ENCODE assay signal across 8 cellular contexts in the genomic region with DNA sequence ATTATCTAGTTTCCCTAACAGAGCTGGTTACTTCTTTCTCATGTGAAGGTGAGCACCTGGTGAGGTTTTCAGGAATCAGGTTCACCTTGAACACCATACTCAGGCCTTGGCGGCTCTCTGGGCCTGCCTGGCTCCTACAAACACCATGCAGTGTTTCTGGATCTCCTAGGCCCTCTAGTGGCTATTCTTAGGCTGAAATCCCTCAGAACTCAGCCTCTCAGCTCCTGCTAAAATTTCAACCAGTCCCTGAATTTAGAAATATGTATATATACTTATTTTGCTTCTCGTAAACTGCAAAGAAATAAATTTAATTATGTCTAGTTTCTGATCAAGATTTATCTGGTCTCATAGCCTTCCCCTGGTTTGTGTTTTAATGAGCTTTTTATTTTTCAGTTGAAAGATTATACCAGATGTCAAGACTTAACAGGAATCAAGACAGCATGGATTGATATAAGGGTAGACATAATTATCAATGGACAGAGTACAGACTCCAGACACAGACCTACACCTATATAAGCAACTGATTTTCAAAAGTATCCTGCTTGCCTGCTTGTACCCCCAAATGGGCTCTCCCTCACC. TPM values are rescaled to one million over a fixed set of nuclear protein-coding genes. Genes with fewer than 3 reads are reported as not detected.
DNase-seq lines count a peak whose midpoint lies in the region; ATAC-seq and TF ChIP-seq lines count a peak whose summit lies in the region.

No MANE protein-coding gene starts in this region.

- CTCF ChIA-PET in activated CD8-positive, alpha-beta T cell treated with anti-CD3 and anti-CD28 coated beads for 36 hours (lab: Charles Lee) = interaction anchor here (0.7 to 6.2 kb wide), 17 partner anchors 9 to 473 kb away, joined by 3 to 88 read pairs (median 4); no protein-coding TSS in a partner anchor

- POLR2A ChIA-PET in activated CD8-positive, alpha-beta T cell treated with anti-CD3 and anti-CD28 coated beads for 36 hours (lab: Charles Lee) = no interaction called here

- in situ Hi-C loops in ACHN (cut with HindIII; ENCODE audit: low pct_ligation_motif_present, low pct_unique_long_range_greater_than_20kb, low sequenced_read_pairs) = no loop called here

- no peak overlapping the region for H3K27ac Mint-ChIP-seq in activated CD8-positive, alpha-beta T cell treated with anti-CD3 and anti-CD28 coated beads for 36 hours
- no peak overlapping the region for H3K27ac Mint-ChIP-seq in progenitor cell of endocrine pancreas

- TF ChIP-seq CTCF in GM12873 (IDR thresholded peaks at IDR 0.05; ENCODE audit: insufficient read depth, low read depth, low read length, missing control alignments) = peak; percentile 76
- TF ChIP-seq CTCF in activated CD8-positive, alpha-beta T cell treated with anti-CD3 and anti-CD28 coated beads for 36 hours (IDR thresholded peaks at IDR 0.05) = peak; percentile 55
- peak; percentile 84 for TF ChIP-seq CTCF in progenitor cell of endocrine pancreas (IDR thresholded peaks at IDR 0.05; ENCODE audit: unreplicated experiment)

- H3K27me3 Mint-ChIP-seq in activated CD8-positive, alpha-beta T cell treated with anti-CD3 and anti-CD28 coated beads for 36 hours = peaks cover 2% of the 10 kb centered on the region
- no peaks in the 10 kb centered on the region for H3K27me3 Mint-ChIP-seq in progenitor cell of endocrine pancreas

- no peaks in the 10 kb centered on the region for H3K9me3 Mint-ChIP-seq in activated CD8-positive, alpha-beta T cell treated with anti-CD3 and anti-CD28 coated beads for 36 hours
- H3K9me3 Mint-ChIP-seq in progenitor cell of endocrine pancreas (ENCODE audit: low read depth) = no peaks in the 10 kb centered on the region

- H3K4me1 Mint-ChIP-seq in activated CD8-positive, alpha-beta T cell treated with anti-CD3 and anti-CD28 coated beads for 36 hours (ENCODE audit: low read depth) = no peaks in the 10 kb centered on the region
- H3K4me1 Mint-ChIP-seq in progenitor cell of endocrine pancreas (ENCODE audit: low read depth) = peaks cover 2% of the 10 kb centered on the region

- H3K4me3 Mint-ChIP-seq in activated CD8-positive, alpha-beta T cell treated with anti-CD3 and anti-CD28 coated beads for 36 hours = no peak overlapping the region
- H3K4me3 Mint-ChIP-seq in progenitor cell of endocrine pancreas (ENCODE audit: low read depth) = no peak overlapping the region

- ATAC-seq in HG03064 (IDR thresholded peaks at IDR 0.05; ENCODE audit: low read depth, unreplicated experiment) (peak; percentile 65), GM21825 (IDR thresholded peaks at IDR 0.05; ENCODE audit: unreplicated experiment) (no peak)
- peak; percentile 49 for ATAC-seq in activated CD8-positive, alpha-beta T cell treated with anti-CD3 and anti-CD28 coated beads for 36 hours

- H3K36me3 Mint-ChIP-seq in activated CD8-positive, alpha-beta T cell treated with anti-CD3 and anti-CD28 coated beads for 36 hours (ENCODE audit: low read depth) = no peaks in the 10 kb centered on the region
- no peaks in the 10 kb centered on the region for H3K36me3 Mint-ChIP-seq in progenitor cell of endocrine pancreas (ENCODE audit: insufficient read depth)

- intact Hi-C loops in activated CD8-positive, alpha-beta T cell treated with anti-CD3 and anti-CD28 coated beads for 36 hours (cut with micrococcal nuclease) = loop anchor here (2.0 to 5.0 kb wide), 2 partner anchors 112 to 473 kb away; no protein-coding TSS in a partner anchor
- intact Hi-C loops in head of caudate nucleus (cut with DNase I) = loop anchor here (5.0 kb wide), 1 partner anchor 108 kb away; no protein-coding TSS in a partner anchor

- peak; percentile 42 for DNase-seq in ACHN
- peak; percentile 58 for DNase-seq in NCI-H2171 (lab: John Stamatoyannopoulos, UW)
- DNase-seq in activated CD8-positive, alpha-beta T cell treated with anti-CD3 and anti-CD28 coated beads for 36 hours = peak; percentile 19
- peak in 41 of 42 donors; percentile 8 to 78 (median 47) for DNase-seq in head of caudate nucleus
- no peak for DNase-seq in progenitor cell of endocrine pancreas (ENCODE audit: low spot score, unreplicated experiment)

RNA-seq across cellular contexts. Expression of gene ANKEF1, which starts 55.9 kb away (rescaled TPM):
- under 1 TPM; 0.45 to 0.58 TPM for total RNA-seq in activated CD8-positive, alpha-beta T cell treated with anti-CD3 and anti-CD28 coated beads for 36 hours
- 10.9 and 12.5 TPM in 2 replicates for total RNA-seq in progenitor cell of endocrine pancreas
